9 cellular contexts compared by ENCODE assay signal in the genomic region with DNA sequence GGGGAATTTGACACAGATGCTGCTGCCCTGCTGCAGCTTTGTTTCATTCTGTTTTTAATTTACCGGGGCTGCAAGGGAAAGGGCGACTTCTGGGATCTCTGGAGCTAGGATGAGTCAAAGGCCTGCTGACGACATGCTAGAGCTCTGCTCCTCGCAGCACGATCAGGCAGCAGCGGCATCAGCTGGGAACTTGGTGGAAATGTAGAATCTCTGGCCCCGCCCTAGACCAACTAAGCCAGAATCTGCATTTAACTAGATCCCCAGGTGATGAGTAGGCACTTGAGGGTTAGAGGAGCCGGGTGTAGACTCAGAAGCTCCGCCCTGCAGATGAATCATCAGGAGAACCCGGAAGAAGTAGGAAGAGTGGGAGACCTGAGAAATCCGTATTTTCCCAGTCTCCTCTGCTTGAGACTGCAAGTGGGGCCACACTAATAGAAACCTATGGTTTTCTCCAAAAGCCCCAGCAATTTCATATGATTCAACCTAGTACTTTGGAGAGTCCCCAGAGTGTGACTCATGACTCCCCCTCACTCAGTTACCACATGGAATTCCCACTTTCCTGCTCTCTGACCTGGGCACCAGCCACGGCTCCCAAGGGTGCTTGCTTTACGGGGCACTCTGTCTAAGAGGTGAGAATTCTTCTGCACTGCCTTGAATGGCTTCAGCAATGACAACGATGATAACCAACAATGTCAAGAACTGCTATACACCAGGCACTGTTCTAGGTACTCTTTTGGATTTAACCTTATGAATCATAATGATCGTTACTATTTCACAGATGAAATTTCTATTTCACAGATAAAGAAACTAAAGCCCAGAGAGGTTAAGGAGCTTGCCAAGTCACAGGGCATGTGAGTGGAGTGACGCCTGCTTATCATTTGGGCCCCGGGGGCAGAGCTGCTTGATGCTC. TPM values are rescaled to one million over a fixed set of nuclear protein-coding genes. Genes with fewer than 3 reads are reported as not detected.
DNase-seq lines count a peak whose midpoint lies in the region; ATAC-seq lines count a peak whose summit lies in the region.
"Had no signal": no experiment of that assay in that cellular context is flagged by ENCODE, and none has a peak within 500 bp of the region (broad histone marks: within the 10 kb centered on the region; RNA-seq: fewer than 3 reads in every experiment).

No MANE protein-coding gene starts in this region.

- peak; percentile 62 for ATAC-seq in HG02798 (IDR thresholded peaks at IDR 0.05; ENCODE audit: poor library complexity, unreplicated experiment)
- ATAC-seq in right cardiac atrium = peak; percentile 72 to 81
- ATAC-seq in GM18873 (IDR thresholded peaks at IDR 0.05; ENCODE audit: low FRiP score, unreplicated experiment) = no peak

- H3K4me1 ChIP-seq in right cardiac atrium (ENCODE audit: control insufficient read depth, insufficient read depth, low read length) = no peaks in the 10 kb centered on the region

- H3K27ac ChIP-seq in right cardiac atrium (ENCODE audit: low read length) = no peak overlapping the region
- H3K27ac ChIP-seq: BLaER1 had no signal

- no peaks in the 10 kb centered on the region for H3K27me3 ChIP-seq in right cardiac atrium (ENCODE audit: control insufficient read depth, insufficient read depth)
- H3K27me3 ChIP-seq: BLaER1 had no signal

- H3K4me3 ChIP-seq in right cardiac atrium (ENCODE audit: low read length) = no peak overlapping the region
- H3K4me3 ChIP-seq: BLaER1 had no signal

- WGBS in right cardiac atrium = 56% methylated on average over 17 of the region's 17 CpGs

- DNase-seq in NCI-H1417 (lab: John Stamatoyannopoulos, UW) (peak; percentile 75 to 95 (median 90)), NCI-H1417 treated with DMSO at 0.1 percent for 48 hours (lab: John Stamatoyannopoulos, UW) (no peak), NCI-H526 treated with DMSO at 0.1 percent for 48 hours (lab: John Stamatoyannopoulos, UW) (peak; percentile 35), right cardiac atrium (peak in 2 of 3 donors; percentile 49 to 61)
- peak; percentile 13 for DNase-seq in activated effector memory CD4-positive, alpha-beta T cell treated with Interleukin-2 at 50 U/mL for 16 hours
- peak; percentile 40 for DNase-seq in stimulated activated CD4-positive, alpha-beta T cell treated with anti-CD3 and anti-CD28 coated beads, Interleukin-1b, Interleukin-23, amount 100 ng/mL, for 4 hours (ENCODE audit: low read depth in 2 of 2)

- intact Hi-C loops in right cardiac atrium (cut with DNase I) = no loop called here

- H3K9me3 ChIP-seq in right cardiac atrium (ENCODE audit: control insufficient read depth, low read length) = no peaks in the 10 kb centered on the region
- H3K9me3 ChIP-seq: BLaER1 had no signal

RNA-seq across cellular contexts. Expression of a gene that starts 18.1 kb away (rescaled TPM):
- 1 to 10 TPM; 1.4 to 3.2 (median 1.8) TPM for total RNA-seq in right cardiac atrium
- polyA plus RNA-seq in right cardiac atrium = 4.7 TPM

RNA-seq across cellular contexts. Expression of a gene that starts 49.4 kb away (rescaled TPM):
- total RNA-seq in right cardiac atrium = 10 to 100 TPM in 2 of 4 donors, 1 to 10 TPM in 2; 7.9 to 10.7 (median 9.9) TPM
- polyA plus RNA-seq in right cardiac atrium = 16.7 TPM

RNA-seq across cellular contexts. Expression of a gene that starts 52.0 kb away (rescaled TPM):
- 10 to 100 TPM; 24.3 to 30.1 (median 27.5) TPM for total RNA-seq in right cardiac atrium
- 43.1 TPM for polyA plus RNA-seq in right cardiac atrium
